Comparison of ENCODE assay signal across 20 cellular contexts in genomic region chr2:129751409-129751808, GRCh38.
"Had no signal": no experiment of that assay in that cellular context is flagged by ENCODE, and none has a peak within 500 bp of the region (broad histone marks: within the 10 kb centered on the region; RNA-seq: fewer than 3 reads in every experiment).

No MANE protein-coding gene starts in this region.

- H3K4me3 Mint-ChIP-seq: activated naive CD8-positive, alpha-beta T cell treated with anti-CD3 and anti-CD28 coated beads for 36 hours; activated T-cell treated with anti-CD3 and anti-CD28 coated beads, Interleukin-2, amount 50 U/mL, for 24 hours; immature natural killer cell; naive thymus-derived CD8-positive, alpha-beta T cell; neural progenitor cell; WTC11 had no signal

- H3K4me3 ChIP-seq: hepatocyte, left ventricle myocardium inferior, neural progenitor cell, upper lobe of left lung had no signal

- H3K27ac ChIP-seq: hepatocyte, left ventricle myocardium inferior, neural progenitor cell, upper lobe of left lung had no signal

- H3K4me1 ChIP-seq: left ventricle myocardium inferior, neural progenitor cell, upper lobe of left lung had no signal

- H3K9me3 ChIP-seq: upper lobe of left lung had no signal

- ATAC-seq: esophagus mucosa; naive thymus-derived CD8-positive, alpha-beta T cell; WTC11 had no signal

- DNase-seq: activated CD8-positive, alpha-beta memory T cell treated with anti-CD3 and anti-CD28 coated beads, Interleukin-2, amount 50 U/mL, for 4 hours; activated naive CD4-positive, alpha-beta T cell treated with Interleukin-2 at 50 U/mL for 16 hours; activated naive CD8-positive, alpha-beta T cell treated with anti-CD3 and anti-CD28 coated beads for 36 hours; activated T-cell treated with anti-CD3 and anti-CD28 coated beads, Interleukin-2, amount 50 U/mL, for 24 hours; central memory CD4-positive, alpha-beta T cell; effector memory CD4-positive, alpha-beta T cell; glutamatergic neuron; immature natural killer cell; kidney glomerular epithelial cell; left ventricle myocardium inferior; naive thymus-derived CD8-positive, alpha-beta T cell; retina; stimulated activated CD4-positive, alpha-beta T cell treated with anti-CD3 and anti-CD28 coated beads, Interleukin-2, amount 100 ng/mL, for 48 hours; stimulated activated naive CD4-positive, alpha-beta T cell treated with Interleukin-2 at 50 U/mL for 16 hours had no signal

- H3K36me3 Mint-ChIP-seq: activated naive CD8-positive, alpha-beta T cell treated with anti-CD3 and anti-CD28 coated beads for 36 hours; immature natural killer cell; naive thymus-derived CD8-positive, alpha-beta T cell; neural progenitor cell; WTC11 had no signal

- H3K4me1 Mint-ChIP-seq: immature natural killer cell; naive thymus-derived CD8-positive, alpha-beta T cell; neural progenitor cell had no signal

- H3K36me3 ChIP-seq: left ventricle myocardium inferior, neural progenitor cell, upper lobe of left lung had no signal

- H3K27ac Mint-ChIP-seq: activated naive CD8-positive, alpha-beta T cell treated with anti-CD3 and anti-CD28 coated beads for 36 hours; activated T-cell treated with anti-CD3 and anti-CD28 coated beads, Interleukin-2, amount 50 U/mL, for 24 hours; activated T-helper 2 cell treated with anti-CD3 and anti-CD28 coated beads, Interferon-gamma antibody, Interleukin-2, Interleukin-4, amounts not matched to agents 10 μg/mL and 5 μg/mL and 100 μg/mL, durations not matched to agents 14 hours and 24 hours and 36 hours; immature natural killer cell; naive thymus-derived CD8-positive, alpha-beta T cell; neural progenitor cell; WTC11 had no signal

- H3K27me3 ChIP-seq: hepatocyte, neural progenitor cell, upper lobe of left lung had no signal

- H3K9me3 Mint-ChIP-seq: activated naive CD8-positive, alpha-beta T cell treated with anti-CD3 and anti-CD28 coated beads for 36 hours; activated T-cell treated with anti-CD3 and anti-CD28 coated beads, Interleukin-2, amount 50 U/mL, for 24 hours; activated T-helper 2 cell treated with anti-CD3 and anti-CD28 coated beads, Interferon-gamma antibody, Interleukin-2, Interleukin-4, amounts not matched to agents 10 μg/mL and 5 μg/mL and 100 μg/mL, durations not matched to agents 14 hours and 24 hours and 36 hours; immature natural killer cell; naive thymus-derived CD8-positive, alpha-beta T cell had no signal
